13 cellular contexts compared by ENCODE assay signal in the genomic region with DNA sequence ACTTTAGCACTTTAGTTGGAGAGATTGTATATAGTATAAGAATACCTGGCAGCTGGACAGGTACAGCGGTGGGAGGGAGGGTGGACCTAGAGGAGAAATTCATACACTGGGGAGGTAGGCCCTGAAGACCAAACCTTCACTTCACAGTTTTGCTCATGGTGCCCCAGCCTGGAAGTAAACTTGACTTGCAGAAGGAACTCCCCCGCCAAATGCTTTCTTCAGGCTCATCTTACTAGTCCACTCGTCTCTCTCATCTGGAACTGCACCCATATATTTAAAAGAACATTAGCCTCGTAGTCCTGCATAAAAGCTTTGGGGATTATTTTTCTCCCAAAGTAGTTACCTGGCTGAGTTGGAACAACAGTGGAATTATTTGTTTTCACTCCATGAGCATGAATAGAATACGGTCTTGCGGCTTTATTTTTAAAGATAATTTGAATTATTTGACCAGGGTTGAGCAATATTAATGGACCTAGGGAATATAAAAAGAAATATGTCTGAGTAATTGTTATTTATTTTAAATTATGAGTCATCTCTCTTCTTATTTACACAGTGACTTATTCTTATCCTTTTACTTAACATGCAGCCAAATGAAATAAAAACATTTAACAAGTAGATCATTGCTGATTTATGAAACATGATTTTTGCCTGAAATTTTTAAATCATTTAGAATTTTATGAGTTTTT. TPM values are rescaled to one million over a fixed set of nuclear protein-coding genes. Genes with fewer than 3 reads are reported as not detected.
DNase-seq lines count a peak whose midpoint lies in the region; ATAC-seq and TF ChIP-seq lines count a peak whose summit lies in the region.
"Had no signal": no experiment of that assay in that cellular context is flagged by ENCODE, and none has a peak within 500 bp of the region (broad histone marks: within the 10 kb centered on the region; RNA-seq: fewer than 3 reads in every experiment).

No MANE protein-coding gene starts in this region.

- H3K4me1 ChIP-seq in foreskin keratinocyte (no peaks in the 10 kb centered on the region), thoracic aorta (ENCODE audit: control insufficient read depth in 1 of 2, low read depth in 2 of 2) (peaks cover 27 to 49% of the 10 kb centered on the region in 2 donors)

- H3K27ac ChIP-seq in foreskin keratinocyte (no peak overlapping the region), thoracic aorta (peak overlapping the region; percentile 52)
- H3K27ac ChIP-seq: testis had no signal

- no peak overlapping the region for H3K4me3 ChIP-seq in thoracic aorta
- H3K4me3 ChIP-seq: testis had no signal

- no peaks in the 10 kb centered on the region for H3K9me3 ChIP-seq in thoracic aorta
- H3K9me3 ChIP-seq: testis had no signal

- ATAC-seq in SK-N-SH treated with all-trans-retinoic acid at 6 μM for 48 hours (peak; percentile 76), foreskin keratinocyte (peak; percentile 23), thoracic aorta (ENCODE audit: insufficient number of reproducible peaks, low FRiP score, low read depth) (peak; percentile 81), HG03039 (IDR thresholded peaks at IDR 0.05; ENCODE audit: unreplicated experiment) (no peak)

- no peaks in the 10 kb centered on the region for H3K36me3 ChIP-seq in thoracic aorta

- TF ChIP-seq CTCF in foreskin keratinocyte (conservative IDR thresholded peaks at IDR 0.05) (no peak), thoracic aorta (IDR thresholded peaks at IDR 0.05) (no peak)

- H3K27me3 ChIP-seq in foreskin keratinocyte (no peaks in the 10 kb centered on the region), thoracic aorta (replicated peaks; ENCODE audit: insufficient read depth) (no peaks in the 10 kb centered on the region)
- H3K27me3 ChIP-seq: testis had no signal

- peak; percentile 28 for DNase-seq in NCI-H146 (lab: John Stamatoyannopoulos, UW)
- DNase-seq in NCI-H146 treated with DMSO at 0.1 percent for 48 hours (lab: John Stamatoyannopoulos, UW; ENCODE audit: unreplicated experiment), result no peak
- DNase-seq in foreskin keratinocyte, result no peak
- no peak for DNase-seq in thoracic aorta (ENCODE audit: low spot score)
- no peak for DNase-seq in NCI-H510A treated with DMSO at 0.1 percent for 48 hours (lab: John Stamatoyannopoulos, UW)
- no peak for DNase-seq in NCI-H1048 (lab: John Stamatoyannopoulos, UW)
- DNase-seq: KG1; stimulated activated CD4-positive, alpha-beta T cell treated with anti-CD3 and anti-CD28 coated beads, Interleukin-4, amount 100 ng/mL, for 1 hour; testis had no signal

TF ChIP-seq in SK-N-SH treated with all-trans-retinoic acid at 6 μM for 48 hours, 23 proteins besides CTCF, POLR2A, EP300 and RAD21:
- TF ChIP-seq TOX (CRISPR knock-in tag; IDR thresholded peaks at IDR 0.05; ENCODE audit: borderline replicate concordance) (no peak), GLIS3 (CRISPR knock-in tag; IDR thresholded peaks at IDR 0.05) (no peak), PPARA (CRISPR knock-in tag; IDR thresholded peaks at IDR 0.05; ENCODE audit: borderline replicate concordance) (no peak), ZNF565 (CRISPR knock-in tag; conservative IDR thresholded peaks at IDR 0.05; ENCODE audit: low read depth) (no peak), ZFP3 (CRISPR knock-in tag; IDR thresholded peaks at IDR 0.05) (no peak), CSDC2 (CRISPR knock-in tag; IDR thresholded peaks at IDR 0.05) (no peak), ZNF70 (CRISPR knock-in tag; IDR thresholded peaks at IDR 0.05) (no peak), OSR1 (CRISPR knock-in tag; IDR thresholded peaks at IDR 0.05) (no peak), ISL1 (CRISPR knock-in tag; IDR thresholded peaks at IDR 0.05) (peak; percentile 93), RARB (CRISPR knock-in tag; IDR thresholded peaks at IDR 0.05) (no peak), ARNTL (CRISPR knock-in tag; IDR thresholded peaks at IDR 0.05; ENCODE audit: borderline replicate concordance, low read depth) (no peak), ZC3H10 (CRISPR knock-in tag; IDR thresholded peaks at IDR 0.05) (no peak), TCF4 (CRISPR knock-in tag; IDR thresholded peaks at IDR 0.05; ENCODE audit: borderline replicate concordance) (no peak)
- TF ChIP-seq, protein P1, sequence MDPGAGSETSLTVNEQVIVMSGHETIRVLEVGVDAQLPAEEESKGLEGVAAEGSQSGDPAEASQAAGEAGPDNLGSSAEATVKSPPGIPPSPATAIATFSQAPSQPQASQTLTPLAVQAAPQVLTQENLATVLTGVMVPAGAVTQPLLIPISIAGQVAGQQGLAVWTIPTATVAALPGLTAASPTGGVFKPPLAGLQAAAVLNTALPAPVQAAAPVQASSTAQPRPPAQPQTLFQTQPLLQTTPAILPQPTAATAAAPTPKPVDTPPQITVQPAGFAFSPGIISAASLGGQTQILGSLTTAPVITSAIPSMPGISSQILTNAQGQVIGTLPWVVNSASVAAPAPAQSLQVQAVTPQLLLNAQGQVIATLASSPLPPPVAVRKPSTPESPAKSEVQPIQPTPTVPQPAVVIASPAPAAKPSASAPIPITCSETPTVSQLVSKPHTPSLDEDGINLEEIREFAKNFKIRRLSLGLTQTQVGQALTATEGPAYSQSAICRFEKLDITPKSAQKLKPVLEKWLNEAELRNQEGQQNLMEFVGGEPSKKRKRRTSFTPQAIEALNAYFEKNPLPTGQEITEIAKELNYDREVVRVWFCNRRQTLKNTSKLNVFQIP (CRISPR knock-in tag; IDR thresholded peaks at IDR 0.05; ENCODE audit: borderline replicate concordance, low read depth), result 0 out of 2 replicates have a peak, but pooled peaks have one; percentile 12
- TF ChIP-seq, protein P2, sequence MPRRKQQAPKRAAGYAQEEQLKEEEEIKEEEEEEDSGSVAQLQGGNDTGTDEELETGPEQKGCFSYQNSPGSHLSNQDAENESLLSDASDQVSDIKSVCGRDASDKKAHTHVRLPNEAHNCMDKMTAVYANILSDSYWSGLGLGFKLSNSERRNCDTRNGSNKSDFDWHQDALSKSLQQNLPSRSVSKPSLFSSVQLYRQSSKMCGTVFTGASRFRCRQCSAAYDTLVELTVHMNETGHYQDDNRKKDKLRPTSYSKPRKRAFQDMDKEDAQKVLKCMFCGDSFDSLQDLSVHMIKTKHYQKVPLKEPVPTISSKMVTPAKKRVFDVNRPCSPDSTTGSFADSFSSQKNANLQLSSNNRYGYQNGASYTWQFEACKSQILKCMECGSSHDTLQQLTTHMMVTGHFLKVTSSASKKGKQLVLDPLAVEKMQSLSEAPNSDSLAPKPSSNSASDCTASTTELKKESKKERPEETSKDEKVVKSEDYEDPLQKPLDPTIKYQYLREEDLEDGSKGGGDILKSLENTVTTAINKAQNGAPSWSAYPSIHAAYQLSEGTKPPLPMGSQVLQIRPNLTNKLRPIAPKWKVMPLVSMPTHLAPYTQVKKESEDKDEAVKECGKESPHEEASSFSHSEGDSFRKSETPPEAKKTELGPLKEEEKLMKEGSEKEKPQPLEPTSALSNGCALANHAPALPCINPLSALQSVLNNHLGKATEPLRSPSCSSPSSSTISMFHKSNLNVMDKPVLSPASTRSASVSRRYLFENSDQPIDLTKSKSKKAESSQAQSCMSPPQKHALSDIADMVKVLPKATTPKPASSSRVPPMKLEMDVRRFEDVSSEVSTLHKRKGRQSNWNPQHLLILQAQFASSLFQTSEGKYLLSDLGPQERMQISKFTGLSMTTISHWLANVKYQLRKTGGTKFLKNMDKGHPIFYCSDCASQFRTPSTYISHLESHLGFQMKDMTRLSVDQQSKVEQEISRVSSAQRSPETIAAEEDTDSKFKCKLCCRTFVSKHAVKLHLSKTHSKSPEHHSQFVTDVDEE (CRISPR knock-in tag; IDR thresholded peaks at IDR 0.05), result no peak
- TF ChIP-seq, protein P3, sequence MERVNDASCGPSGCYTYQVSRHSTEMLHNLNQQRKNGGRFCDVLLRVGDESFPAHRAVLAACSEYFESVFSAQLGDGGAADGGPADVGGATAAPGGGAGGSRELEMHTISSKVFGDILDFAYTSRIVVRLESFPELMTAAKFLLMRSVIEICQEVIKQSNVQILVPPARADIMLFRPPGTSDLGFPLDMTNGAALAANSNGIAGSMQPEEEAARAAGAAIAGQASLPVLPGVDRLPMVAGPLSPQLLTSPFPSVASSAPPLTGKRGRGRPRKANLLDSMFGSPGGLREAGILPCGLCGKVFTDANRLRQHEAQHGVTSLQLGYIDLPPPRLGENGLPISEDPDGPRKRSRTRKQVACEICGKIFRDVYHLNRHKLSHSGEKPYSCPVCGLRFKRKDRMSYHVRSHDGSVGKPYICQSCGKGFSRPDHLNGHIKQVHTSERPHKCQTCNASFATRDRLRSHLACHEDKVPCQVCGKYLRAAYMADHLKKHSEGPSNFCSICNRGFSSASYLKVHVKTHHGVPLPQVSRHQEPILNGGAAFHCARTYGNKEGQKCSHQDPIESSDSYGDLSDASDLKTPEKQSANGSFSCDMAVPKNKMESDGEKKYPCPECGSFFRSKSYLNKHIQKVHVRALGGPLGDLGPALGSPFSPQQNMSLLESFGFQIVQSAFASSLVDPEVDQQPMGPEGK (CRISPR knock-in tag; IDR thresholded peaks at IDR 0.05; ENCODE audit: borderline replicate concordance), result no peak

RNA-seq across cellular contexts. Expression of a gene that starts 25.5 kb away (rescaled TPM):
- not detected in 2 replicates for total RNA-seq in foreskin keratinocyte
- polyA plus RNA-seq in foreskin keratinocyte, result not detected in 2 replicates
- 10 to 100 TPM; 58.1 to 64.0 TPM for total RNA-seq in thoracic aorta
- total RNA-seq: A673; T-helper 1 cell treated with Interleukin-12 subunit alpha and Interleukin-12 subunit beta and Interleukin-4 antibody, amounts not matched to agents 30 ng/mL and 1 ng/mL, for 36 hours had no signal

Comparison
In these comparisons a context has a peak if more than half of its experiments do, and no peak if none do; other contexts are left out.
1. RNA of a gene that starts 25.5 kb away (total RNA-seq): 58.1 to 64.0 TPM in thoracic aorta; not detected in foreskin keratinocyte; every median in the first group is over 10 times any median in the second.